ENCODE assay signal across 8 cellular contexts in genomic region chr15:94412979-94413741, GRCh38.
DNase-seq lines count a peak whose midpoint lies in the region; ATAC-seq and TF ChIP-seq lines count a peak whose summit lies in the region.

No MANE protein-coding gene starts in this region.

- H3K27me3 ChIP-seq in breast epithelium: no peaks in the 10 kb centered on the region
- no peaks in the 10 kb centered on the region for H3K27me3 ChIP-seq in IMR-90 (ENCODE audit: control insufficient read depth, insufficient read depth, low read length)
- H3K27me3 ChIP-seq in suprapubic skin: no peaks in the 10 kb centered on the region
- H3K27me3 ChIP-seq in vagina: no peaks in the 10 kb centered on the region

- no peak overlapping the region for H3K27ac Mint-ChIP-seq in MCF 10A (ENCODE audit: low read depth, unreplicated experiment)

- no CpG with 5 or more reads among the region's 6 CpGs for WGBS in IMR-90 (ENCODE audit: extremely low coverage in 2 of 2, insufficient read length in 1 of 2), 2 experiments
- WGBS in suprapubic skin: 36% methylated on average over 6 of the region's 6 CpGs

- H3K9me3 Mint-ChIP-seq in MCF 10A (ENCODE audit: unreplicated experiment): no peaks in the 10 kb centered on the region

- intact Hi-C loops in MCF 10A (cut with micrococcal nuclease) (loop anchor here (1.0 to 10.0 kb wide), 2 partner anchors 164 to 262 kb away; no protein-coding TSS in a partner anchor), breast epithelium (cut with DNase I; ENCODE audit: low total_unique reads) (no loop called here), IMR-90 (cut with micrococcal nuclease) (no loop called here), vagina (cut with DNase I) (no loop called here)

- BruUV-seq in MCF 10A (replicated peaks; lab: Mats Ljungman, UMichigan) (no TSS peak), IMR-90 (replicated peaks; lab: Mats Ljungman, UMichigan) (no TSS peak)

- H3K14ac ChIP-seq in IMR-90 (replicated peaks; ENCODE audit: low read depth, low read length): no peak overlapping the region

- no peak for TF ChIP-seq EP300 in suprapubic skin (IDR thresholded peaks at IDR 0.05)

- no peaks in the 10 kb centered on the region for H3K27me3 Mint-ChIP-seq in MCF 10A (ENCODE audit: insufficient read depth, unreplicated experiment)

- no peak overlapping the region for H4K91ac ChIP-seq in IMR-90 (ENCODE audit: insufficient read depth, low read depth, low read length)

- no peak overlapping the region for H2AK5ac ChIP-seq in IMR-90 (ENCODE audit: low read depth, low read length)

- H3K9ac ChIP-seq in IMR-90 (ENCODE audit: low read depth, low read length): no peak overlapping the region

- H3K4me2 ChIP-seq in IMR-90 (ENCODE audit: low read depth, low read length): no peak overlapping the region

- peaks cover 29% of the 10 kb centered on the region for H3K36me3 Mint-ChIP-seq in MCF 10A (ENCODE audit: insufficient read depth, unreplicated experiment)

- H3K4me3 Mint-ChIP-seq in MCF 10A (ENCODE audit: unreplicated experiment): no peak overlapping the region

- TF ChIP-seq CTCF in MCF 10A (IDR thresholded peaks at IDR 0.05; ENCODE audit: unreplicated experiment) (peak; percentile 52), breast epithelium (IDR thresholded peaks at IDR 0.05) (peak in 1 of 3 donors; percentile 33), IMR-90 (conservative IDR thresholded peaks at IDR 0.05; ENCODE audit: low read depth, low read length) (peak; percentile 46), WI38 (IDR thresholded peaks at IDR 0.05; ENCODE audit: low read depth, low read length) (0 out of 2 replicates have a peak, but pooled peaks have one; percentile 2), suprapubic skin (IDR thresholded peaks at IDR 0.05) (peak in 1 of 2 donors; percentile 34), vagina (IDR thresholded peaks at IDR 0.05) (no peak)

- H2BK20ac ChIP-seq in IMR-90 (ENCODE audit: low read depth, low read length): no peak overlapping the region

- no peaks in the 10 kb centered on the region for H3K4me1 Mint-ChIP-seq in MCF 10A (ENCODE audit: insufficient read depth, unreplicated experiment)

- dilution Hi-C loops in IMR-90 (cut with HindIII; ENCODE audit: low sequenced_read_pairs, unreplicated experiment): no loop called here

- POLR2A ChIA-PET in MCF 10A (lab: Yijun Ruan, JAX): interaction anchor here (0.9 to 1.4 kb wide), 3 partner anchors 10 to 72 kb away, joined by 3 to 4 read pairs (median 3); no protein-coding TSS in a partner anchor
- POLR2A ChIA-PET in IMR-90 (lab: Charles Lee; ENCODE audit: unreplicated experiment): no interaction called here

- H2AK9ac ChIP-seq in IMR-90 (replicated peaks; ENCODE audit: low read depth, low read length, poor library complexity): no peak overlapping the region

- H4K5ac ChIP-seq in IMR-90 (ENCODE audit: low read depth, low read length): no peak overlapping the region

- no peak overlapping the region for H3K27ac ChIP-seq in breast epithelium
- no peak overlapping the region for H3K27ac ChIP-seq in IMR-90 (ENCODE audit: insufficient read depth, low read length)
- no peak overlapping the region for H3K27ac ChIP-seq in suprapubic skin
- no peak overlapping the region for H3K27ac ChIP-seq in vagina

- H3K36me3 ChIP-seq in breast epithelium (no peaks in the 10 kb centered on the region), IMR-90 (ENCODE audit: control insufficient read depth, insufficient read depth, low read length) (no peaks in the 10 kb centered on the region), suprapubic skin (no peaks in the 10 kb centered on the region), vagina (no peaks in the 10 kb centered on the region)

- H2BK15ac ChIP-seq in IMR-90 (ENCODE audit: low read depth, low read length): no peak overlapping the region

- H3K23ac ChIP-seq in IMR-90 (ENCODE audit: low read depth, low read length): no peak overlapping the region

- H3K9me1 ChIP-seq in IMR-90 (ENCODE audit: insufficient read depth, low read length): no peaks in the 10 kb centered on the region

- H3K4me3 ChIP-seq in breast epithelium (no peak overlapping the region), IMR-90 (ENCODE audit: insufficient read depth, low read depth, low read length) (no peak overlapping the region), WI38 (ENCODE audit: low read depth, low read length) (no peak overlapping the region), suprapubic skin (no peak overlapping the region), vagina (no peak overlapping the region)

- CTCF ChIA-PET in MCF 10A (lab: Yijun Ruan, JAX): interaction anchor here (0.5 to 1.9 kb wide), 22 partner anchors 12 to 877 kb away, joined by 3 to 7 read pairs (median 3); no protein-coding TSS in a partner anchor
- CTCF ChIA-PET in IMR-90 (lab: Yijun Ruan, JAX): interaction anchor here (0.6 to 1.3 kb wide), 3 partner anchors 10 to 164 kb away, joined by 3 to 4 read pairs (median 3); no protein-coding TSS in a partner anchor

- H3K4ac ChIP-seq in IMR-90 (ENCODE audit: low read depth, low read length): no peak overlapping the region

- no peak for ATAC-seq in IMR-90 (ENCODE audit: low read depth)

- H3K79me1 ChIP-seq in IMR-90 (ENCODE audit: low read depth in 1 of 2, low read length in 2 of 2): no peaks in the 10 kb centered on the region

- TF ChIP-seq POLR2A in breast epithelium (IDR thresholded peaks at IDR 0.05): no peak
- no peak for TF ChIP-seq POLR2A in IMR-90 (IDR thresholded peaks at IDR 0.05; ENCODE audit: low read depth, low read length)
- TF ChIP-seq POLR2A in suprapubic skin (IDR thresholded peaks at IDR 0.05): no peak
- TF ChIP-seq POLR2A in vagina (IDR thresholded peaks at IDR 0.05): no peak

- no peak overlapping the region for H2BK5ac ChIP-seq in IMR-90 (ENCODE audit: low read depth, low read length, poor library complexity, severe bottlenecking)

- in situ Hi-C loops in IMR-90 (cut with MboI; ENCODE audit: low sequenced_read_pairs): loop anchor here (25.0 kb wide), 1 partner anchor 599 kb away; no protein-coding TSS in a partner anchor

- H3K4me1 ChIP-seq in breast epithelium (no peaks in the 10 kb centered on the region), IMR-90 (ENCODE audit: control insufficient read depth, insufficient read depth, low read length) (no peaks in the 10 kb centered on the region), suprapubic skin (no peaks in the 10 kb centered on the region), vagina (peaks cover 12% of the 10 kb centered on the region)

- no peak overlapping the region for H4K8ac ChIP-seq in IMR-90 (ENCODE audit: low read depth in 2 of 2, low read length in 2 of 2)

- TF ChIP-seq RAD21 in IMR-90 (IDR thresholded peaks at IDR 0.05; ENCODE audit: low read length): peak; percentile 41

- H3K9me3 ChIP-seq in breast epithelium (no peaks in the 10 kb centered on the region), IMR-90 (ENCODE audit: control insufficient read depth, insufficient read depth, low read length) (no peaks in the 10 kb centered on the region), suprapubic skin (no peaks in the 10 kb centered on the region), vagina (no peaks in the 10 kb centered on the region)

- DNase-seq in MCF 10A (ENCODE audit: unreplicated experiment): peak; percentile 36
- DNase-seq in breast epithelium (ENCODE audit: low spot score in 2 of 2): no peak
- peak; percentile 25 for DNase-seq in IMR-90
- peak; percentile 73 for DNase-seq in left kidney (ENCODE audit: low read depth, low spot score)
- no peak for DNase-seq in suprapubic skin (ENCODE audit: low spot score in 2 of 2)
- DNase-seq in vagina (ENCODE audit: extremely low spot score in 2 of 2): no peak
- no peak for DNase-seq in activated CD8-positive, alpha-beta memory T cell treated with anti-CD3 and anti-CD28 coated beads, Interleukin-2, amount 50 U/mL, for 48 hours

- no peak overlapping the region for H2AFZ ChIP-seq in IMR-90 (replicated peaks; ENCODE audit: low read length, poor library complexity)

- no peak overlapping the region for H2BK120ac ChIP-seq in IMR-90 (ENCODE audit: low read depth, low read length)

- no peak overlapping the region for H3K56ac ChIP-seq in IMR-90 (ENCODE audit: extremely low read depth, insufficient read depth, low read length)

- H4K20me1 ChIP-seq in IMR-90 (ENCODE audit: insufficient read depth, low read length): no peaks in the 10 kb centered on the region

- no peak overlapping the region for H3K18ac ChIP-seq in IMR-90 (ENCODE audit: low read depth, low read length)

TF ChIP-seq in IMR-90, 13 proteins besides CTCF, POLR2A, EP300 and RAD21:
- no peak for TF ChIP-seq RFX5 (IDR thresholded peaks at IDR 0.05; ENCODE audit: low read depth, low read length)
- TF ChIP-seq SMC3 (IDR thresholded peaks at IDR 0.05; ENCODE audit: low read depth, low read length): peak; percentile 28; the same call in 1 of the 2 replicates

Comparison
In these comparisons a context has a peak if more than half of its experiments do, and no peak if none do; other contexts are left out.
1. DNase-seq: peak in MCF 10A (single experiment), IMR-90 (single experiment) and left kidney (single experiment); none in breast epithelium (0 of 2), suprapubic skin (0 of 2), vagina (0 of 2) and activated CD8-positive, alpha-beta memory T cell treated with anti-CD3 and anti-CD28 coated beads, Interleukin-2, amount 50 U/mL, for 48 hours (single experiment).
2. CTCF ChIP-seq: peak in MCF 10A (single experiment), IMR-90 (single experiment) and WI38 (single experiment); none in vagina (0 of 3).